In genomic region chr14:100438678-100439592, GRCh38 we compare ENCODE assay signal across 8 cellular contexts.
DNase-seq lines count a peak whose midpoint lies in the region; ATAC-seq and TF ChIP-seq lines count a peak whose summit lies in the region.

No MANE protein-coding gene starts in this region.

- ATAC-seq in left ventricle myocardium superior (no peak), GM18861 (IDR thresholded peaks at IDR 0.05; ENCODE audit: unreplicated experiment) (no peak), HG03565 (IDR thresholded peaks at IDR 0.05; ENCODE audit: unreplicated experiment) (no peak)

- intact Hi-C loops in mammary epithelial cell (cut with micrococcal nuclease) = no loop called here
- intact Hi-C loops in left ventricle myocardium superior (cut with micrococcal nuclease) = no loop called here

- H4K20me1 ChIP-seq in mammary epithelial cell (ENCODE audit: insufficient read depth, low read length) = no peaks in the 10 kb centered on the region

- no peaks in the 10 kb centered on the region for H3K79me2 ChIP-seq in mammary epithelial cell (ENCODE audit: insufficient read depth, low read length)

- BruUV-seq in mammary epithelial cell (replicated peaks; lab: Mats Ljungman, UMichigan) = no TSS peak

- no peaks in the 10 kb centered on the region for H3K27me3 ChIP-seq in mammary epithelial cell (ENCODE audit: insufficient read depth, low read length)

- peaks cover 30% of the 10 kb centered on the region for H3K4me1 ChIP-seq in mammary epithelial cell (ENCODE audit: insufficient read depth, low read length)

- dilution Hi-C loops in mammary epithelial cell (cut with HindIII; ENCODE audit: low sequenced_read_pairs) = no loop called here

- peak overlapping the region; percentile 46 for H3K9ac ChIP-seq in mammary epithelial cell (ENCODE audit: insufficient read depth, low read length)

- H3K4me3 ChIP-seq in mammary epithelial cell (replicated peaks in 1 of 3; ENCODE audit: insufficient read depth in 1 of 3, low read depth in 2 of 3, low read length in 3 of 3) = no peak overlapping the region

- H3K36me3 ChIP-seq in mammary epithelial cell (ENCODE audit: insufficient read depth, low read length) = no peaks in the 10 kb centered on the region

- H3K4me2 ChIP-seq in mammary epithelial cell (ENCODE audit: insufficient read depth, low read depth, low read length) = peak overlapping the region; percentile 56

- H2AFZ ChIP-seq in mammary epithelial cell (ENCODE audit: low read depth, low read length) = peak overlapping the region; percentile 54

- no peaks in the 10 kb centered on the region for H3K9me3 ChIP-seq in mammary epithelial cell (replicated peaks; ENCODE audit: insufficient read depth, low read length)

- TF ChIP-seq CTCF in mammary epithelial cell (conservative IDR thresholded peaks at IDR 0.05 in 1 of 2, IDR thresholded peaks at IDR 0.05 in 1 of 2; ENCODE audit: extremely low read depth in 1 of 2, insufficient read depth in 1 of 2, low read depth in 1 of 2, low read length in 2 of 2) = no peak

- in situ Hi-C loops in mammary epithelial cell (cut with MboI; ENCODE audit: low sequenced_read_pairs in 2 of 2) = no loop called here

- H3K27ac ChIP-seq in mammary epithelial cell (ENCODE audit: insufficient read depth, low read depth, low read length) = peak overlapping the region; percentile 75

- DNase-seq in DMS79 (lab: John Stamatoyannopoulos, UW) = peak; percentile 55
- DNase-seq in NCI-H226 = peak; percentile 90
- peak; percentile 95 for DNase-seq in mammary epithelial cell
- DNase-seq in occipital lobe (lab: John Stamatoyannopoulos, UW) = peak; percentile 58
- no peak for DNase-seq in RPMI8226
- DNase-seq in left ventricle myocardium superior = no peak

- WGBS in mammary epithelial cell (ENCODE audit: low coverage, missing lambda C conversion rate) = 0% methylated on average over 10 of the region's 10 CpGs

- CTCF ChIA-PET in mammary epithelial cell (lab: Charles Lee; ENCODE audit: low non-redundant PET) = interaction anchor here (1.1 to 1.9 kb wide), 2 partner anchors 22 to 214 kb away, joined by 3 to 10 read pairs; no protein-coding TSS in a partner anchor

Comparison
In these comparisons a context has a peak if more than half of its experiments do, and no peak if none do; other contexts are left out.
1. DNase-seq: peak in DMS79 (single experiment), NCI-H226 (single experiment), mammary epithelial cell (single experiment) and occipital lobe (single experiment); none in RPMI8226 (single experiment) and left ventricle myocardium superior (single experiment).